In the genomic region with DNA sequence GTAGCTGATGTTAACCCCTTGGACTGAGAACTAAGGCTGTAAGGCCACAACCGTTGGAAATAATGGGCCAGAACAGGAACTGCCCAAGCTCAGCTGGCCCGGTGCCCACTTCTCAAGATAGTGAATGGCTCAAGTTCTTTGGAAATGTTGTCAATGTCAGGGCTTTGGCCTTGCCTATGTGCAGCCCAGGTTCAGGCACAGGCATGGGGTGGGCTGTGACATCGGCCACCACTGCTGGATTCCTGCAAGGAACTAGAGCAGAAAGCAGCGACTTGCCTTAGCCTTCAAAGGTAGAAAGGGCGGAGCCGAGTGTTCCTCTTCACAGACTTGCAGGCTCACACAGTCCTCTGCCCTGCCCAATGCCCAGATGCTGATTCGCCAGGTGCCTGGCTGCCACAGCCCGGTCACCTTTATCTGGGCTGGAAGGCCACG, we compare ENCODE assay signal across 19 cellular contexts.
DNase-seq lines count a peak whose midpoint lies in the region; ATAC-seq and TF ChIP-seq lines count a peak whose summit lies in the region.
"Had no signal": no experiment of that assay in that cellular context is flagged by ENCODE, and none has a peak within 500 bp of the region (broad histone marks: within the 10 kb centered on the region; RNA-seq: fewer than 3 reads in every experiment).

No MANE protein-coding gene starts in this region.

- peaks cover 87% of the 10 kb centered on the region for H3K4me1 Mint-ChIP-seq in activated B cell treated with CpG ODN at 0.5 μM for 24 hours
- H3K4me1 Mint-ChIP-seq in activated CD4-positive, alpha-beta T cell treated with anti-CD3 and anti-CD28 coated beads for 36 hours = peaks cover 37% of the 10 kb centered on the region

- no peak for TF ChIP-seq CTCF in GM12865 (IDR thresholded peaks at IDR 0.05; ENCODE audit: insufficient read depth, low read depth, low read length, missing control alignments)
- TF ChIP-seq CTCF in activated B cell treated with CpG ODN at 0.5 μM for 24 hours (IDR thresholded peaks at IDR 0.05) = no peak
- no peak for TF ChIP-seq CTCF in stomach (IDR thresholded peaks at IDR 0.05)

- H3K27ac Mint-ChIP-seq in activated B cell treated with CpG ODN at 0.5 μM for 24 hours = peak overlapping the region; percentile 82
- no peak overlapping the region for H3K27ac Mint-ChIP-seq in activated CD4-positive, alpha-beta T cell treated with anti-CD3 and anti-CD28 coated beads for 36 hours
- H3K27ac Mint-ChIP-seq: activated naive CD8-positive, alpha-beta T cell treated with anti-CD3 and anti-CD28 coated beads for 36 hours; stimulated activated effector memory CD8-positive, alpha-beta T cell treated with anti-CD3 and anti-CD28 coated beads, Interleukin-12 subunit alpha, Interleukin-12 subunit beta, amount 100 ng/mL, for 72 hours had no signal

- H3K4me3 ChIP-seq in GM12865 (ENCODE audit: low read depth, low read length) (no peak overlapping the region), stomach (no peak overlapping the region)
- H3K4me3 ChIP-seq: cardiac muscle cell, GM23248, PC-9 had no signal

- H3K9me3 Mint-ChIP-seq in activated B cell treated with CpG ODN at 0.5 μM for 24 hours = no peaks in the 10 kb centered on the region
- no peaks in the 10 kb centered on the region for H3K9me3 Mint-ChIP-seq in activated CD4-positive, alpha-beta T cell treated with anti-CD3 and anti-CD28 coated beads for 36 hours (ENCODE audit: low read depth)
- H3K9me3 Mint-ChIP-seq: activated naive CD8-positive, alpha-beta T cell treated with anti-CD3 and anti-CD28 coated beads for 36 hours; stimulated activated effector memory CD8-positive, alpha-beta T cell treated with anti-CD3 and anti-CD28 coated beads, Interleukin-12 subunit alpha, Interleukin-12 subunit beta, amount 100 ng/mL, for 72 hours had no signal

- POLR2A ChIA-PET in activated B cell treated with CpG ODN at 0.5 μM for 24 hours (lab: Charles Lee) = interaction anchor here (0.6 to 18.7 kb wide), 10 partner anchors 9 to 506 kb away, joined by 3 to 585 read pairs (median 4); partner anchors contain the start of gene ZFP36L1
- POLR2A ChIA-PET in activated CD4-positive, alpha-beta T cell treated with anti-CD3 and anti-CD28 coated beads for 36 hours (lab: Charles Lee) = no interaction called here

- H3K36me3 Mint-ChIP-seq in activated B cell treated with CpG ODN at 0.5 μM for 24 hours (ENCODE audit: low read depth) = no peaks in the 10 kb centered on the region
- H3K36me3 Mint-ChIP-seq in activated CD4-positive, alpha-beta T cell treated with anti-CD3 and anti-CD28 coated beads for 36 hours (ENCODE audit: low read depth) = no peaks in the 10 kb centered on the region
- H3K36me3 Mint-ChIP-seq: stimulated activated effector memory CD8-positive, alpha-beta T cell treated with anti-CD3 and anti-CD28 coated beads, Interleukin-12 subunit alpha, Interleukin-12 subunit beta, amount 100 ng/mL, for 72 hours had no signal

- H3K27ac ChIP-seq in stomach = peak overlapping the region in 1 of 5 donors; percentile 8
- H3K27ac ChIP-seq: cardiac muscle cell, GM23248, PC-9 had no signal

- H3K4me1 ChIP-seq in stomach = peaks cover 21 to 36% (median 29%) of the 10 kb centered on the region in 4 donors

- DNase-seq in GM12865 (ENCODE audit: low read depth) (peak; percentile 35), activated B cell treated with CpG ODN at 0.5 μM for 24 hours (no peak), left kidney (ENCODE audit: low read depth, low spot score) (peak; percentile 89), stomach (peak; percentile 74), inferior parietal cortex (ENCODE audit: extremely low spot score) (no peak)
- DNase-seq in activated CD4-positive, alpha-beta T cell treated with anti-CD3 and anti-CD28 coated beads for 36 hours = no peak
- no peak for DNase-seq in effector CD8-positive, alpha-beta T cell (lab: John Stamatoyannopoulos, UW)
- DNase-seq: activated naive CD8-positive, alpha-beta T cell treated with anti-CD3 and anti-CD28 coated beads for 36 hours; activated T-cell treated with anti-CD3 and anti-CD28 coated beads, Interleukin-2, amount 50 U/mL, for 1 hour; DMS153; foreskin melanocyte; GM23248; Kasumi-1; NCI-H1436 treated with DMSO at 0.1 percent for 48 hours; PC-9 had no signal

- no peaks in the 10 kb centered on the region for H3K36me3 ChIP-seq in stomach
- H3K36me3 ChIP-seq: cardiac muscle cell had no signal

- no peaks in the 10 kb centered on the region for H3K9me3 ChIP-seq in stomach

- no peaks in the 10 kb centered on the region for H3K27me3 ChIP-seq in stomach
- H3K27me3 ChIP-seq: cardiac muscle cell had no signal

- TF ChIP-seq EP300 in stomach (IDR thresholded peaks at IDR 0.05) = no peak

- peak overlapping the region; percentile 35 for H3K4me3 Mint-ChIP-seq in activated B cell treated with CpG ODN at 0.5 μM for 24 hours
- no peak overlapping the region for H3K4me3 Mint-ChIP-seq in activated CD4-positive, alpha-beta T cell treated with anti-CD3 and anti-CD28 coated beads for 36 hours
- H3K4me3 Mint-ChIP-seq: activated naive CD8-positive, alpha-beta T cell treated with anti-CD3 and anti-CD28 coated beads for 36 hours; stimulated activated effector memory CD8-positive, alpha-beta T cell treated with anti-CD3 and anti-CD28 coated beads, Interleukin-12 subunit alpha, Interleukin-12 subunit beta, amount 100 ng/mL, for 72 hours had no signal

- CTCF ChIA-PET in activated B cell treated with CpG ODN at 0.5 μM for 24 hours (lab: Charles Lee) = no interaction called here
- CTCF ChIA-PET in activated CD4-positive, alpha-beta T cell treated with anti-CD3 and anti-CD28 coated beads for 36 hours (lab: Charles Lee) = interaction anchor here (0.6 kb wide), 1 partner anchor 189 kb away, joined by 3 read pairs; no protein-coding TSS in a partner anchor

- intact Hi-C loops in activated B cell treated with CpG ODN at 0.5 μM for 24 hours (cut with micrococcal nuclease) (no loop called here), stomach (cut with DNase I; ENCODE audit: low total_unique reads) (no loop called here)
- intact Hi-C loops in activated CD4-positive, alpha-beta T cell treated with anti-CD3 and anti-CD28 coated beads for 36 hours (cut with DNase I, micrococcal nuclease) = loop anchor here in 1 of 2 experiments (10.0 kb wide), 1 partner anchor 217 kb away; no protein-coding TSS in a partner anchor

- H3K27me3 Mint-ChIP-seq in activated B cell treated with CpG ODN at 0.5 μM for 24 hours = no peaks in the 10 kb centered on the region
- H3K27me3 Mint-ChIP-seq in activated CD4-positive, alpha-beta T cell treated with anti-CD3 and anti-CD28 coated beads for 36 hours = no peaks in the 10 kb centered on the region
- H3K27me3 Mint-ChIP-seq: activated naive CD8-positive, alpha-beta T cell treated with anti-CD3 and anti-CD28 coated beads for 36 hours had no signal

- no peak for TF ChIP-seq POLR2A in stomach (IDR thresholded peaks at IDR 0.05)

- ATAC-seq in activated B cell treated with CpG ODN at 0.5 μM for 24 hours (ENCODE audit: low read depth) (peak; percentile 25), GM21423 (IDR thresholded peaks at IDR 0.05; ENCODE audit: unreplicated experiment) (no peak)
- no peak for ATAC-seq in activated CD4-positive, alpha-beta T cell treated with anti-CD3 and anti-CD28 coated beads for 36 hours
- ATAC-seq: sciatic nerve; stimulated activated effector memory CD8-positive, alpha-beta T cell treated with anti-CD3 and anti-CD28 coated beads, Interleukin-12 subunit alpha, Interleukin-12 subunit beta, amount 100 ng/mL, for 72 hours had no signal

- WGBS in stomach, 5 donors = 43 to 78% (median 52%) methylated on average over 9 of the region's 9 CpGs

Comparison
In these comparisons a context has a peak if more than half of its experiments do, and no peak if none do; other contexts are left out.
1. DNase-seq: peak in GM12865 (single experiment), left kidney (single experiment) and stomach (single experiment); none in activated B cell treated with CpG ODN at 0.5 μM for 24 hours (single experiment), inferior parietal cortex (single experiment), activated CD4-positive, alpha-beta T cell treated with anti-CD3 and anti-CD28 coated beads for 36 hours (single experiment) and effector CD8-positive, alpha-beta T cell (single experiment).